ENCODE assay signal across 9 cellular contexts in the genomic region with DNA sequence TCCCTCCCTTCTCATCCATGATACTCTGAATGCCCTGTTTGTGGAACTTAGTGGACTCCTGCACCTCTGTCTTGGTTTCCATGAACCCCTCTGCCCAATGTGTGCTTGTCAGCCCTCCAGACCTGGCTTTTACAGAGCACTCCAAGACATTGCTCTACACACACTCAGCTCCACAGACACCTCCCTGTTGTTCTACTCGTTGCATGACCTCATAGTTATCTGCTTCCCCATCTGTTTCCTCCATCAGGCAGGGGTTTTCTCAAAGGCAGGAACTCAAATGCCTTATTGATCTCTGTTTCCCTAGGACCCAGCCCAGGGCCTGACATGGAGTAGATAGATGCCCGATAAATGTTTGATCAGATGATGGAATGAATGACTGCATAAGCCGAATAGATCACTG. TPM values are rescaled to one million over a fixed set of nuclear protein-coding genes. Genes with fewer than 3 reads are reported as not detected.
A peak's percentile ranks its signal among the peaks of the same experiment; 100 is the strongest.
DNase-seq lines count a peak whose midpoint lies in the region; ATAC-seq and TF ChIP-seq lines count a peak whose summit lies in the region.
"Had no signal": no experiment of that assay in that cellular context is flagged by ENCODE, and none has a peak within 500 bp of the region (broad histone marks: within the 10 kb centered on the region; RNA-seq: fewer than 3 reads in every experiment).

No MANE protein-coding gene starts in this region.

- peaks cover 17% of the 10 kb centered on the region for H3K36me3 Mint-ChIP-seq in nephron (ENCODE audit: low read depth)

- ATAC-seq in GM19463 (IDR thresholded peaks at IDR 0.05; ENCODE audit: unreplicated experiment) = no peak
- no peak for ATAC-seq in sciatic nerve

- H3K27ac Mint-ChIP-seq in nephron = peak overlapping the region in 2 of 3 experiments; percentile 23 to 47

- H3K9me3 Mint-ChIP-seq in nephron = no peaks in the 10 kb centered on the region

- H3K4me3 Mint-ChIP-seq in nephron = no peak overlapping the region

- intact Hi-C loops in sciatic nerve (cut with DNase I) = no loop called here

- H3K4me1 Mint-ChIP-seq in nephron = peaks cover 66% of the 10 kb centered on the region

- H3K27me3 Mint-ChIP-seq in nephron (ENCODE audit: low read depth) = no peaks in the 10 kb centered on the region

- DNase-seq in DMS 273 (lab: John Stamatoyannopoulos, UW; ENCODE audit: unreplicated experiment) (peak; percentile 80), NCI-H2171 treated with DMSO at 0.1 percent for 48 hours (lab: John Stamatoyannopoulos, UW) (peak; percentile 84), NCI-H1048 (lab: John Stamatoyannopoulos, UW) (no peak), sciatic nerve (ENCODE audit: low spot score) (no peak), glomerular visceral epithelial cell (ENCODE audit: extremely low spot score) (no peak)
- DNase-seq in effector CD4-positive, alpha-beta T cell = peak; percentile 29
- DNase-seq: activated CD4-positive, alpha-beta T cell treated with anti-CD3 and anti-CD28 coated beads, Interleukin-2, amount 50 U/mL, for 1 hour had no signal

- TF ChIP-seq CTCF in nephron (IDR thresholded peaks at IDR 0.05; ENCODE audit: unreplicated experiment in 3 of 3) = no peak

RNA-seq across cellular contexts. Expression of gene PLCG1, which starts 13.3 kb away (rescaled TPM):
- 148 TPM for total RNA-seq in sciatic nerve

Comparison
In these comparisons a context has a peak if more than half of its experiments do, and no peak if none do; other contexts are left out.
1. DNase-seq: peak in DMS 273 (single experiment), NCI-H2171 treated with DMSO at 0.1 percent for 48 hours (single experiment) and effector CD4-positive, alpha-beta T cell (single experiment); none in NCI-H1048 (single experiment), sciatic nerve (single experiment) and glomerular visceral epithelial cell (single experiment).